In genomic region chr14:76961631-76962302, GRCh38 we compare ENCODE assay signal across 1 cellular context.
TF ChIP-seq lines count a peak whose summit lies in the region.

No MANE protein-coding gene starts in this region.

TF ChIP-seq in HepG2, 621 proteins besides CTCF, POLR2A, EP300 and RAD21 (continued from another document and continues in another):
- TF ChIP-seq ZNF362 (CRISPR knock-in tag; IDR thresholded peaks at IDR 0.05; ENCODE audit: borderline replicate concordance) (0 out of 2 replicates have a peak, but pooled peaks have one; percentile 22), PHF5A (CRISPR knock-in tag; IDR thresholded peaks at IDR 0.05; ENCODE audit: low read depth, unreplicated experiment) (no peak), PHF20 (CRISPR knock-in tag; IDR thresholded peaks at IDR 0.05) (no peak; the same call in 1 of the 2 replicates), ZBTB42 (CRISPR knock-in tag; IDR thresholded peaks at IDR 0.05) (no peak), ETV5 (CRISPR knock-in tag; IDR thresholded peaks at IDR 0.05; ENCODE audit: borderline replicate concordance) (peak; percentile 93), MIER2 (CRISPR knock-in tag; IDR thresholded peaks at IDR 0.05) (no peak), ZBTB46 (CRISPR knock-in tag; IDR thresholded peaks at IDR 0.05; ENCODE audit: borderline replicate concordance) (no peak), ZNF639 (CRISPR knock-in tag; conservative IDR thresholded peaks at IDR 0.05) (no peak; the same call in 1 of the 2 replicates), ZNF567 (CRISPR knock-in tag; IDR thresholded peaks at IDR 0.05; ENCODE audit: borderline replicate concordance) (no peak), SP1 (IDR thresholded peaks at IDR 0.05) (no peak), SP1 (CRISPR knock-in tag; IDR thresholded peaks at IDR 0.05) (peak; percentile 32; the same call in 1 of the 2 replicates), RBAK (CRISPR knock-in tag; IDR thresholded peaks at IDR 0.05) (no peak), TERF1 (CRISPR knock-in tag; IDR thresholded peaks at IDR 0.05) (no peak), ZNF816 (CRISPR knock-in tag; IDR thresholded peaks at IDR 0.05; ENCODE audit: borderline replicate concordance) (no peak; the same call in 1 of the 2 replicates), ZNF512B (CRISPR knock-in tag; IDR thresholded peaks at IDR 0.05; ENCODE audit: borderline replicate concordance) (no peak), KAT2B (IDR thresholded peaks at IDR 0.05; ENCODE audit: borderline replicate concordance, low read depth, low read length) (no peak), TFAP4 (IDR thresholded peaks at IDR 0.05; ENCODE audit: borderline replicate concordance, low read depth) (peak; percentile 25; the same call in 1 of the 2 replicates), ZNF143 (CRISPR knock-in tag; IDR thresholded peaks at IDR 0.05) (no peak), ELK4 (CRISPR knock-in tag; IDR thresholded peaks at IDR 0.05; ENCODE audit: borderline replicate concordance) (no peak), HNRNPL (IDR thresholded peaks at IDR 0.05; ENCODE audit: low read depth, low read length) (0 out of 2 replicates have a peak, but pooled peaks have one; percentile 41), ZNF740 (CRISPR knock-in tag; IDR thresholded peaks at IDR 0.05) (no peak), ZNF710 (CRISPR knock-in tag; IDR thresholded peaks at IDR 0.05; ENCODE audit: borderline replicate concordance) (no peak), ZFP91 (CRISPR knock-in tag; IDR thresholded peaks at IDR 0.05; ENCODE audit: borderline replicate concordance) (peak; percentile 34; the same call in 1 of the 2 replicates), ZNF713 (CRISPR knock-in tag; IDR thresholded peaks at IDR 0.05) (no peak), ZFYVE20 (CRISPR knock-in tag; IDR thresholded peaks at IDR 0.05; ENCODE audit: borderline replicate concordance, low read depth) (no peak), NR2C2 (CRISPR knock-in tag; IDR thresholded peaks at IDR 0.05; ENCODE audit: borderline replicate concordance) (0 out of 2 replicates have a peak, but pooled peaks have one; percentile 26), ZZZ3 (CRISPR knock-in tag; IDR thresholded peaks at IDR 0.05; ENCODE audit: borderline replicate concordance) (no peak), ZNF24 (IDR thresholded peaks at IDR 0.05) (no peak), ZNF609 (CRISPR knock-in tag; IDR thresholded peaks at IDR 0.05; ENCODE audit: borderline replicate concordance) (peak; percentile 43; the same call in 1 of the 2 replicates), AGO1 (IDR thresholded peaks at IDR 0.05; ENCODE audit: low read depth, low read length, poor library complexity, severe bottlenecking) (no peak), CHD2 (IDR thresholded peaks at IDR 0.05; ENCODE audit: low read depth, low read length) (no peak), ZNF34 (CRISPR knock-in tag; IDR thresholded peaks at IDR 0.05; ENCODE audit: borderline replicate concordance) (no peak), ZSCAN31 (CRISPR knock-in tag; IDR thresholded peaks at IDR 0.05; ENCODE audit: low read depth) (0 out of 2 replicates have a peak, but pooled peaks have one; percentile 23), ZNF652 (CRISPR knock-in tag; IDR thresholded peaks at IDR 0.05; ENCODE audit: borderline replicate concordance, low read depth) (no peak), ZFP62 (CRISPR knock-in tag; IDR thresholded peaks at IDR 0.05) (no peak), RXRA (CRISPR knock-in tag; IDR thresholded peaks at IDR 0.05) (peak; percentile 66; the same call in 1 of the 2 replicates), ZNF780A (CRISPR knock-in tag; IDR thresholded peaks at IDR 0.05) (no peak), ZMAT3 (CRISPR knock-in tag; conservative IDR thresholded peaks at IDR 0.05) (no peak)
